22 cellular contexts compared by ENCODE assay signal in genomic region chr22:22362311-22362710, GRCh38.
"Had no signal": no experiment of that assay in that cellular context is flagged by ENCODE, and none has a peak within 500 bp of the region (broad histone marks: within the 10 kb centered on the region; RNA-seq: fewer than 3 reads in every experiment).

No MANE protein-coding gene starts in this region.

- H3K27ac ChIP-seq: coronary artery, dorsolateral prefrontal cortex, esophagus squamous epithelium, gastroesophageal sphincter, heart left ventricle, left lung, lower lobe of right lung had no signal

- H3K36me3 Mint-ChIP-seq: mesothelial cell of epicardium had no signal

- DNase-seq: dermis blood vessel endothelial cell; dorsolateral prefrontal cortex; effector CD4-positive, alpha-beta T cell; effector memory CD4-positive, alpha-beta T cell; esophagus squamous epithelium; foreskin fibroblast; heart left ventricle; hippocampal formation; left cardiac atrium; left lung; left ventricle myocardium superior; lower lobe of right lung; mesenchymal stem cell; mucosa of descending colon had no signal

- H3K9me3 ChIP-seq: esophagus squamous epithelium, gastroesophageal sphincter, heart left ventricle, left lung, lower lobe of right lung, mucosa of descending colon had no signal

- H3K4me1 ChIP-seq: esophagus squamous epithelium, gastroesophageal sphincter, heart left ventricle, left lung, lower lobe of right lung had no signal

- FAIRE-seq: colon, endothelial cell of umbilical vein, frontal cortex, islet of Langerhans, keratinocyte had no signal

- H3K27ac Mint-ChIP-seq: mesothelial cell of epicardium had no signal

- H3K4me1 Mint-ChIP-seq: mesothelial cell of epicardium had no signal

- H3K9me3 Mint-ChIP-seq: mesothelial cell of epicardium had no signal

- H3K36me3 ChIP-seq: esophagus squamous epithelium, gastroesophageal sphincter, heart left ventricle, left lung, lower lobe of right lung had no signal

- H3K4me3 Mint-ChIP-seq: mesothelial cell of epicardium had no signal

- ATAC-seq: gastroesophageal sphincter, heart left ventricle, left lung, left ventricle myocardium superior, lower lobe of right lung, mucosa of descending colon had no signal

- H3K4me3 ChIP-seq: coronary artery, dorsolateral prefrontal cortex, esophagus squamous epithelium, gastroesophageal sphincter, heart left ventricle, left lung, lower lobe of right lung, mucosa of descending colon had no signal
